1 cellular context compared by ENCODE assay signal in the genomic region with DNA sequence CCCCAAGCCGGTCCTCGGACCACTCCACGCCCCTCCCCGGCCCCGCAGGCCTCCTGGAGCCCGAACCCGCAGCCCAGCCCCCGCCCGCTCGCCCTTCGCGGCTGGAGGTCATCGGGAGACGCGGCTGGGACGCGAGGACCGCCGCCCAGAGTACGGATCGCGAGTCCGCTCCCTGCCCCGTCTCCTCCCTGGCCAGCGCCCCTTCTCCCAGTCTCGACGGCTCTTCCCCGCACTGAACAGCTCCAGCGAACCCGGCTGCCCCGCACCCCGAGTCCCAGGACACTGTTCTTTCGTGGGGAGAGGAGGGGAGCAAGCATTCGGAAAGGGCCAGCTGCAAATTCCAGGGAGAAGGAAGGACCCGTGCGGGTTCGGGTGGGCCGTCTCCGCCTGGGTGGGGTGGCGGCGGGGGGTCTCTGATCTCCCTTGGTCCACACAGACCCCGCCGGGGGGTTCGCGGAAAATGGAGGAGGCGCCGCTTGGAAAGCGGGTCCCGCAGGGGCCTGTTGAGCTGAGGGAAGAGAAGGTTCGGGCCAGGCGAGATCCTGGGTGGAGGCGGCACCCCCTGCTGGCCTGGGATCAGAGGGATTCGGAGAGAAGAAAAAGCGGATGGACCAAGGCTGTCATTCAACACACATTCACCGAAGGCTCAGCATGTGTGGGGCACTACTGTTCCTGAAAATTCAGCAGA.
TF ChIP-seq lines count a peak whose summit lies in the region.

No MANE protein-coding gene starts in this region.

TF ChIP-seq in H1, 55 proteins besides CTCF, POLR2A, EP300 and RAD21:
- TF ChIP-seq RNF2 (IDR thresholded peaks at IDR 0.05; ENCODE audit: borderline replicate concordance, low read depth, low read length, missing control alignments, poor library complexity, severe bottlenecking) (peak; percentile 58), CHD2 (IDR thresholded peaks at IDR 0.05; ENCODE audit: low read length) (no peak)
TF ChIP-seq in H1: peak in this region for 1.
